ENCODE assay signal across 8 cellular contexts in the genomic region with DNA sequence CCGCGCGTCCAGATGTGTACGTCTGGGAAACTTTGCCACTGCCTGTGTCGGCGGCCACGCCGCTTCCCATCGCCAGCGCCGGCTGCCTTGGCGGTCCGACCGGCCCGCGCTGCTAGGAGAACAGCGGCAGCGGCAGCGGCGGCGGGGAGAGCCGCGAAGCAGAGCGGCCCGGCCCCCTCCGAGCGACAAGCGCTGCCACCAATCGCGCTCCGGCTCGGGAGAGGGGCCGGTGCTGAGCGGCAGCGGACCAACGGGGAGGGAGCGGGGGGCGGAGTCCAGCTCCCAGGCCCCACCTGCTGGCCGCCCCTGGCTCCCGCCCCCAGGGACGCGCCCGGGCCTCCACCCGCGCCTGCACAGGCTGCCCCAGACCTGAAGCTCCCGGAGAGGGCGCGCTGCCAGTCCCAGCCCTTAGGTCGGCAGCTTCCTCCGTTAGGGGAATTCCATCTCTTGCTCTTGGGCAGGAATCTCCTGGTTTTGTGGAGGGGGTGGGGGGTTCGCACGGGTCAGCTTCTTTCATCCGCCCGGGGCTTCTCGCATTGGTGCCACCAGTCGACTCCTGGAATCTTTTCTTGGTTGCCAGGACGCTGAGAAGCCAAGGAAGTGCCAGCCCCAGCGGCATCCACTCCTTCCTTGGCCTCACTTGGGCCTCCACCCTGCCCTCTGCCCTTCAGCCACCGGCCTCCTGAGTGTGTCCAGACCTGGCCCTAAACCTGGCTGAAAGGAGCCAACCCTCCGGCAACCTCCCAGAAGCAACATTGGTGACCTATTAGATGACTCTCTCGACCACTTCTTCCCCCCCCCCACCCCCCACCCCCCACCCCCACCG. TPM values are rescaled to one million over a fixed set of nuclear protein-coding genes. Genes with fewer than 3 reads are reported as not detected.
DNase-seq lines count a peak whose midpoint lies in the region; ATAC-seq and TF ChIP-seq lines count a peak whose summit lies in the region.

A gene (minus strand): TSS at position 125 of the 826 bp plus-strand sequence.

- H3K4me3 Mint-ChIP-seq in chondrocyte (ENCODE audit: unreplicated experiment), result peak within 1 kb of the TSS; percentile 91

- ATAC-seq in GM18909 (IDR thresholded peaks at IDR 0.05; ENCODE audit: poor library complexity, unreplicated experiment) (peak; percentile 96), HG03135 (IDR thresholded peaks at IDR 0.05; ENCODE audit: unreplicated experiment) (peak; percentile 96)
- ATAC-seq in activated CD4-positive, CD25-positive, alpha-beta regulatory T cell treated with anti-CD3 and anti-CD28 coated beads, Interleukin-2, amount 50 U/mL, for 24 hours, result peak; percentile 89 to 90

- H3K36me3 Mint-ChIP-seq in chondrocyte (ENCODE audit: low read depth), result no peaks in the 10 kb centered on the region

- no peaks in the 10 kb centered on the region for H3K27me3 Mint-ChIP-seq in chondrocyte (ENCODE audit: low read depth)

- peak within 1 kb of the TSS; percentile 48 for H3K4me3 ChIP-seq in kidney epithelial cell (ENCODE audit: low read depth, low read length)

- H3K27ac Mint-ChIP-seq in chondrocyte (ENCODE audit: unreplicated experiment), result peak within 1 kb of the TSS; percentile 69

- H3K36me3 ChIP-seq in kidney epithelial cell (ENCODE audit: control insufficient read depth, insufficient read depth, low read length), result no peaks in the 10 kb centered on the region

- no peaks in the 10 kb centered on the region for H3K9me3 Mint-ChIP-seq in chondrocyte (ENCODE audit: low read depth)

- H3K27me3 ChIP-seq in kidney epithelial cell (ENCODE audit: control insufficient read depth, insufficient read depth, low read length), result no peaks in the 10 kb centered on the region

- DNase-seq in AG08396 (ENCODE audit: low spot score), result peak; percentile 99
- DNase-seq in NCI-H2196 (lab: John Stamatoyannopoulos, UW; ENCODE audit: unreplicated experiment), result peak; percentile 95
- DNase-seq in chondrocyte (ENCODE audit: low spot score), result peak; percentile 98
- peak; percentile 56 for DNase-seq in kidney epithelial cell (ENCODE audit: low read depth)
- DNase-seq in stimulated activated CD4-positive, alpha-beta T cell treated with anti-CD3 and anti-CD28 coated beads, Interleukin-15, amount 100 ng/mL, for 24 hours, result peak; percentile 91

- H3K4me1 Mint-ChIP-seq in chondrocyte (ENCODE audit: low read depth), result peaks cover 44% of the 10 kb centered on the region

- TF ChIP-seq CTCF in chondrocyte (IDR thresholded peaks at IDR 0.05) (peak; percentile 78), kidney epithelial cell (IDR thresholded peaks at IDR 0.05; ENCODE audit: insufficient read depth, low read length, poor library complexity, severe bottlenecking) (peak; percentile 31)

RNA-seq across cellular contexts. Expression of the gene that starts here (rescaled TPM):
- 35.9 to 38.4 TPM (median 36.4 TPM) in 3 replicates for total RNA-seq in chondrocyte
- total RNA-seq in kidney epithelial cell, result 5.6 and 6.6 TPM in 2 replicates

Comparison
In these comparisons a context has a peak if more than half of its experiments do, and no peak if none do; other contexts are left out.
1. Peak in every context shown above with its lines: DNase-seq, ATAC-seq and H3K4me3 ChIP-seq.